ENCODE assay signal across 13 cellular contexts in genomic region chr17:30340957-30341356, GRCh38. TPM values are rescaled to one million over a fixed set of nuclear protein-coding genes. Genes with fewer than 3 reads are reported as not detected.
DNase-seq lines count a peak whose midpoint lies in the region; ATAC-seq and TF ChIP-seq lines count a peak whose summit lies in the region.
"Had no signal": no experiment of that assay in that cellular context is flagged by ENCODE, and none has a peak within 500 bp of the region (broad histone marks: within the 10 kb centered on the region; RNA-seq: fewer than 3 reads in every experiment).

No MANE protein-coding gene starts in this region.

- no peak overlapping the region for H3K9ac ChIP-seq in endodermal cell (ENCODE audit: extremely low read depth, low read length, poor library complexity, severe bottlenecking)

- no peak for TF ChIP-seq POLR2A in vagina (IDR thresholded peaks at IDR 0.05)

- DNase-seq in left ventricle myocardium inferior, result no peak
- no peak for DNase-seq in Right ventricle myocardium superior
- peak; percentile 60 for DNase-seq in endodermal cell
- no peak for DNase-seq in vagina (ENCODE audit: extremely low spot score in 2 of 2)
- no peak for DNase-seq in stimulated activated CD4-positive, alpha-beta T cell treated with anti-CD3 and anti-CD28 coated beads, Interleukin-2, amount 100 ng/mL, for 48 hours
- DNase-seq in NCI-H2029 treated with DMSO at 0.1 percent for 48 hours (lab: John Stamatoyannopoulos, UW), result no peak
- DNase-seq in glomerular visceral epithelial cell (ENCODE audit: extremely low spot score), result no peak
- DNase-seq: activated CD4-positive, alpha-beta T cell treated with anti-CD3 and anti-CD28 coated beads, Interleukin-2, amount 10 ng/mL, durations not matched to agents 24 days and 14 days; activated naive CD4-positive, alpha-beta T cell treated with anti-CD3 and anti-CD28 coated beads, Interleukin-2, amount 50 U/mL, for 16 hours; DND-41; effector CD8-positive, alpha-beta T cell had no signal

- no peak for ATAC-seq in Right ventricle myocardium superior (ENCODE audit: poor library complexity)

- H3K27ac Mint-ChIP-seq in endodermal cell, result peak overlapping the region; percentile 91
- H3K27ac Mint-ChIP-seq: activated CD4-positive, alpha-beta T cell treated with anti-CD3 and anti-CD28 coated beads, Interleukin-2, amount 10 ng/mL, durations not matched to agents 24 days and 14 days had no signal

- WGBS in endodermal cell (ENCODE audit: insufficient coverage in 1 of 2, insufficient read length in 1 of 2), 2 experiments, result 31 to 48% methylated on average over 3 to 4 of the region's 4 CpGs

- H3K4me3 Mint-ChIP-seq in endodermal cell, result peak overlapping the region; percentile 26
- H3K4me3 Mint-ChIP-seq: activated CD4-positive, alpha-beta T cell treated with anti-CD3 and anti-CD28 coated beads, Interleukin-2, amount 10 ng/mL, durations not matched to agents 24 days and 14 days had no signal

- H3K27me3 Mint-ChIP-seq in endodermal cell (ENCODE audit: insufficient read depth), result no peaks in the 10 kb centered on the region

- H3K27me3 ChIP-seq in left ventricle myocardium inferior (ENCODE audit: low read depth) (no peaks in the 10 kb centered on the region), endodermal cell (ENCODE audit: control insufficient read depth, insufficient read depth, low read length, poor library complexity, severe bottlenecking) (no peaks in the 10 kb centered on the region), neuron (ENCODE audit: insufficient read depth, low read length) (no peaks in the 10 kb centered on the region), vagina (no peaks in the 10 kb centered on the region)

- H3K4me1 Mint-ChIP-seq in endodermal cell, result peaks cover 22% of the 10 kb centered on the region

- H3K4me3 ChIP-seq in left ventricle myocardium inferior (peak overlapping the region; percentile 24), endodermal cell (ENCODE audit: low read length) (no peak overlapping the region), neuron (ENCODE audit: low read length) (peak overlapping the region; percentile 52), vagina (no peak overlapping the region)

- no peak for TF ChIP-seq CTCF in left ventricle myocardium inferior (IDR thresholded peaks at IDR 0.05; ENCODE audit: borderline replicate concordance)
- TF ChIP-seq CTCF in endodermal cell (conservative IDR thresholded peaks at IDR 0.05), result no peak
- no peak for TF ChIP-seq CTCF in vagina (IDR thresholded peaks at IDR 0.05)

- no peaks in the 10 kb centered on the region for H3K36me3 Mint-ChIP-seq in endodermal cell (ENCODE audit: low read depth)

- intact Hi-C loops in left ventricle myocardium inferior (cut with micrococcal nuclease), result no loop called here
- intact Hi-C loops in Right ventricle myocardium superior (cut with DNase I), result loop anchor here (5.0 to 10.0 kb wide), 2 partner anchors 36 to 124 kb away; partner anchors contain the start of gene CPD
- intact Hi-C loops in vagina (cut with DNase I), result no loop called here

- H3K4me1 ChIP-seq in left ventricle myocardium inferior, result peaks cover 51% of the 10 kb centered on the region
- peaks cover 6% of the 10 kb centered on the region for H3K4me1 ChIP-seq in endodermal cell (ENCODE audit: control insufficient read depth, insufficient read depth, low read length)
- peaks cover 17% of the 10 kb centered on the region for H3K4me1 ChIP-seq in neuron (ENCODE audit: insufficient read depth, low read length)
- H3K4me1 ChIP-seq in vagina, result peaks cover 27% of the 10 kb centered on the region

- H3K9me3 Mint-ChIP-seq in endodermal cell, result no peaks in the 10 kb centered on the region
- H3K9me3 Mint-ChIP-seq: neural crest cell had no signal

- H3K36me3 ChIP-seq in left ventricle myocardium inferior (no peaks in the 10 kb centered on the region), endodermal cell (ENCODE audit: control insufficient read depth, insufficient read depth, low read length) (no peaks in the 10 kb centered on the region), neuron (ENCODE audit: insufficient read depth, low read length) (no peaks in the 10 kb centered on the region), vagina (no peaks in the 10 kb centered on the region)

- H3K9me3 ChIP-seq in left ventricle myocardium inferior (replicated peaks) (no peaks in the 10 kb centered on the region), endodermal cell (ENCODE audit: control insufficient read depth, low read length) (no peaks in the 10 kb centered on the region), neuron (ENCODE audit: low read length) (no peaks in the 10 kb centered on the region), vagina (no peaks in the 10 kb centered on the region)

- H2AFZ ChIP-seq in neuron (ENCODE audit: low read depth, low read length), result peak overlapping the region; percentile 90

- H3K27ac ChIP-seq in left ventricle myocardium inferior (replicated peaks) (peak overlapping the region; percentile 84), endodermal cell (ENCODE audit: low read depth, low read length) (peak overlapping the region; percentile 12), vagina (peak overlapping the region; percentile 35)

RNA-seq across cellular contexts. Expression of gene TMIGD1, which starts 7.1 kb away (rescaled TPM):
- not detected for total RNA-seq in left ventricle myocardium inferior
- total RNA-seq in Right ventricle myocardium superior, result not detected
- total RNA-seq in endodermal cell, result not detected
- not detected for polyA plus RNA-seq in endodermal cell (2013, experiment 1 of 2)
- not detected for polyA plus RNA-seq in endodermal cell (2013, experiment 2 of 2)
- total RNA-seq in vagina, result not detected
- total RNA-seq: activated CD4-positive, alpha-beta T cell treated with anti-CD3 and anti-CD28 coated beads, Interleukin-2, amount 10 ng/mL, durations not matched to agents 24 days and 14 days; neural crest cell had no signal

RNA-seq across cellular contexts. Expression of gene CPD, which starts 37.8 kb away (rescaled TPM):
- total RNA-seq in left ventricle myocardium inferior (19.3 TPM), Right ventricle myocardium superior (16.1 TPM), endodermal cell (10 to 100 TPM; 81.7 to 82.1 TPM), vagina (56.5 TPM)
- polyA plus RNA-seq in endodermal cell (2013, experiment 1 of 2), result 38.8 TPM
- 40.4 TPM for polyA plus RNA-seq in endodermal cell (2013, experiment 2 of 2)

RNA-seq across cellular contexts. Expression of gene BLMH, which starts 49.2 kb away (rescaled TPM):
- total RNA-seq in left ventricle myocardium inferior (14.9 TPM), Right ventricle myocardium superior (13.4 TPM), endodermal cell (10 to 100 TPM; 84.7 to 92.0 TPM), vagina (44.2 TPM)
- polyA plus RNA-seq in endodermal cell (2013, experiment 1 of 2), result 65.9 TPM
- 59.6 TPM for polyA plus RNA-seq in endodermal cell (2013, experiment 2 of 2)

Comparison
In these comparisons a context has a peak if more than half of its experiments do, and no peak if none do; other contexts are left out.
1. H3K27ac ChIP-seq: peak in every context shown above with its lines; median percentile 84 in left ventricle myocardium inferior; 35 in vagina; 12 in endodermal cell.
2. H3K4me3 ChIP-seq: peak in left ventricle myocardium inferior (single experiment) and neuron (single experiment); none in endodermal cell (single experiment) and vagina (0 of 2).